In the genomic region with DNA sequence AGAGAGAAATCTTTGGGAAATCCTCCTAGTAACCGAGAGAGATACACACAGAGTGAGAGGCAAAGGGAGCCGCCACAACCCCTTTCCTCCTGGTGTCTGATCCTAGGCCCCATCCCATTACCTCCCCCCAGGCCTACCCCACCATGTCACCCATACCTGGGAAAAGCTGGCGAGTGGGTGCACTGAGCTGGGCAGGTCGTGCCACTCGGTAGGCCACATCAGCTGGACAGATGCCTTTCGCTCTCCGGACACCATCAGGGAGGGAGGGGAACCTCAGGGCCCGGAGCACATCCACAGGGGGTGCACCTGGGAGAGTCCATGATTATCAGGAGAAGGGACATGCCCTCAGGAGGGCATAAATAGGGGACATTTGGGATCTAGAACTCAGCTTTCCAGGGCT, we compare ENCODE assay signal across 24 cellular contexts.
"Had no signal": no experiment of that assay in that cellular context is flagged by ENCODE, and none has a peak within 500 bp of the region (broad histone marks: within the 10 kb centered on the region; RNA-seq: fewer than 3 reads in every experiment).

No MANE protein-coding gene starts in this region.

- H3K9me3 Mint-ChIP-seq: naive thymus-derived CD8-positive, alpha-beta T cell; nephron; stimulated activated naive CD8-positive, alpha-beta T cell treated with anti-CD3 and anti-CD28 coated beads, Interleukin-15, Interleukin-2, amounts not matched to agents 100 ng/mL and 50 ng/mL, for 24 hours had no signal

- H3K9me3 ChIP-seq: left ventricle myocardium inferior, neutrophil, right atrium auricular region, suprapubic skin, thoracic aorta, tibial artery, upper lobe of right lung had no signal

- H3K4me3 ChIP-seq: left ventricle myocardium inferior, right atrium auricular region, skin epidermis, suprapubic skin, thoracic aorta, tibial artery, upper lobe of right lung had no signal

- H3K27ac Mint-ChIP-seq: memory B cell; nephron; progenitor cell of endocrine pancreas; stimulated activated naive CD8-positive, alpha-beta T cell treated with anti-CD3 and anti-CD28 coated beads, Interleukin-15, Interleukin-2, amounts not matched to agents 100 ng/mL and 50 ng/mL, for 24 hours had no signal

- DNase-seq: hippocampal formation; kidney glomerular epithelial cell; left ventricle myocardium inferior; naive thymus-derived CD8-positive, alpha-beta T cell; occipital lobe; stimulated activated CD4-positive, alpha-beta T cell treated with anti-CD3 and anti-CD28 coated beads, Interleukin-12 subunit alpha, Interleukin-12 subunit beta, amount 100 ng/mL, for 4 hours; stimulated activated CD4-positive, alpha-beta T cell treated with anti-CD3 and anti-CD28 coated beads, Interleukin-15, amount 100 ng/mL, for 24 hours; stimulated activated CD4-positive, alpha-beta T cell treated with anti-CD3 and anti-CD28 coated beads, Interleukin-2, amount 100 ng/mL, for 24 hours; stimulated activated CD4-positive, alpha-beta T cell treated with anti-CD3 and anti-CD28 coated beads, Interleukin-4, amount 100 ng/mL, for 1 hour; stimulated activated naive CD4-positive, alpha-beta T cell; tibial artery; trophoblast cell; upper lobe of right lung had no signal

- ATAC-seq: naive thymus-derived CD8-positive, alpha-beta T cell; sciatic nerve; upper lobe of right lung had no signal

- H3K9ac ChIP-seq: parathyroid adenoma had no signal

- H3K27me3 ChIP-seq: right atrium auricular region had no signal

- H3K36me3 ChIP-seq: right atrium auricular region, thoracic aorta had no signal

- H2AFZ ChIP-seq: parathyroid adenoma had no signal

- H3K27ac ChIP-seq: left ventricle myocardium inferior, neutrophil, parathyroid adenoma, right atrium auricular region, skin epidermis, suprapubic skin, thoracic aorta, tibial artery, upper lobe of right lung had no signal

- H3K4me3 Mint-ChIP-seq: memory B cell; nephron; stimulated activated naive CD8-positive, alpha-beta T cell treated with anti-CD3 and anti-CD28 coated beads, Interleukin-15, Interleukin-2, amounts not matched to agents 100 ng/mL and 50 ng/mL, for 24 hours had no signal
